ENCODE assay signal across 27 cellular contexts in the genomic region with DNA sequence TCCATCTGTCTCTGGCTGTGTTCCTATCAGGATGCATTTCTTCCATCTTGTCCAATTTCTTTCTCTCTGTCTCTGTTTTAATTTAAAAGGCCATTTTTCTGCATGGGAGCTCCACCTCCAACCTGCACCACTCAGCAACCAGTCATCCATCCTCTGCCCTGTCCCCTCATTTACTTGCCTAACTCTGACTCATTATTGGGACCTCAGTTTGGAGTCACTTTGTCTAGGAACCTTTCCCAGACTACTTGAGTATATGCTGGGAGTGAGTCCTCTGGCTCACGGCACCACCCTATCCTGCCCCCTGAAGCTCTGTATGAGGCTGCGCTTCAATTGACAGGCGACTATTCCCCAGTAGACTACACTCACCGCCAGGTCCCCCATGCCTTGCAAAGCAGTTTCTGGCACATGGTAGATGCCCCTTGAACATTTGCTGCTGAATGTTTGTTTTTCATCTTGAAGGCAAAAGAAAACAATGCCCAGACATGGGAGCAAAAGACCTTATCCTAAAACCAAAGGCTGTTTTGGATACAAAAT.
DNase-seq lines count a peak whose midpoint lies in the region; ATAC-seq and TF ChIP-seq lines count a peak whose summit lies in the region.
"Had no signal": no experiment of that assay in that cellular context is flagged by ENCODE, and none has a peak within 500 bp of the region (broad histone marks: within the 10 kb centered on the region; RNA-seq: fewer than 3 reads in every experiment).

No MANE protein-coding gene starts in this region.

- TF ChIP-seq CTCF in RWPE1 (conservative IDR thresholded peaks at IDR 0.05; ENCODE audit: low read depth) (no peak), fibroblast of mammary gland (conservative IDR thresholded peaks at IDR 0.05; ENCODE audit: control insufficient read depth, insufficient read depth, low read depth, low read length) (no peak), WERI-Rb-1 (IDR thresholded peaks at IDR 0.05; ENCODE audit: low read depth, low read length) (no peak)

- H3K27me3 ChIP-seq in WERI-Rb-1 (ENCODE audit: insufficient read depth, low read depth, severe bottlenecking) = no peaks in the 10 kb centered on the region
- H3K27me3 ChIP-seq: right atrium auricular region had no signal

- H3K4me3 ChIP-seq in fibroblast of mammary gland (ENCODE audit: control insufficient read depth, low read depth, low read length) (no peak overlapping the region), WERI-Rb-1 (ENCODE audit: low read depth, low read length) (no peak overlapping the region)
- H3K4me3 ChIP-seq: A549, HAP-1, right atrium auricular region, SK-N-MC had no signal

- H3K27ac ChIP-seq in RWPE1 (0 out of 2 replicates have a peak overlapping the region, but pooled peaks have one; percentile 2), WERI-Rb-1 (no peak overlapping the region)
- H3K27ac ChIP-seq: A549, parathyroid adenoma, right atrium auricular region, SK-N-MC had no signal

- H3K36me3 ChIP-seq in WERI-Rb-1 = no peaks in the 10 kb centered on the region
- H3K36me3 ChIP-seq: HAP-1, right atrium auricular region had no signal

- no peak for ATAC-seq in GM18873 (IDR thresholded peaks at IDR 0.05; ENCODE audit: low FRiP score, unreplicated experiment)
- ATAC-seq: A549; activated CD8-positive, alpha-beta T cell treated with anti-CD3 and anti-CD28 coated beads for 36 hours; HepG2; left colon; T-helper 17 cell had no signal

- POLR2A ChIA-PET in RWPE1 (lab: Yijun Ruan, JAX; ENCODE audit: low non-redundant PET) = no interaction called here

- no peaks in the 10 kb centered on the region for H3K9me3 ChIP-seq in WERI-Rb-1 (ENCODE audit: severe bottlenecking)
- H3K9me3 ChIP-seq: A549, HAP-1, right atrium auricular region had no signal

- DNase-seq in A172 (ENCODE audit: low spot score) (peak; percentile 53), ELR (ENCODE audit: low read depth) (peak; percentile 1), RWPE1 (ENCODE audit: low spot score) (no peak), fibroblast of mammary gland (ENCODE audit: low read depth) (peak; percentile 85), NCI-H526 treated with DMSO at 0.1 percent for 48 hours (lab: John Stamatoyannopoulos, UW) (no peak), WERI-Rb-1 (no peak)
- no peak for DNase-seq in activated CD8-positive, alpha-beta memory T cell treated with anti-CD3 and anti-CD28 coated beads for 24 hours
- DNase-seq: activated CD4-positive, alpha-beta T cell treated with anti-CD3 and anti-CD28 coated beads for 1 hour; activated CD8-positive, alpha-beta T cell treated with anti-CD3 and anti-CD28 coated beads for 36 hours; anterior cingulate cortex; cerebellar nuclear complex; GF-D8; head of caudate nucleus; left colon; NCI-H1092 treated with DMSO at 0.1 percent for 48 hours; NCI-H2029; NCI-H2227 treated with DMSO at 0.1 percent for 48 hours; NCI-H774; stimulated activated CD4-positive, alpha-beta T cell treated with anti-CD3 and anti-CD28 coated beads, Interleukin-4, amount 100 ng/mL, for 1 hour; T-helper 17 cell had no signal

- CTCF ChIA-PET in RWPE1 (lab: Yijun Ruan, JAX) = no interaction called here

Comparison
In these comparisons a context has a peak if more than half of its experiments do, and no peak if none do; other contexts are left out.
1. DNase-seq: peak in A172 (single experiment), ELR (single experiment) and fibroblast of mammary gland (single experiment); none in RWPE1 (single experiment), activated CD8-positive, alpha-beta memory T cell treated with anti-CD3 and anti-CD28 coated beads for 24 hours (single experiment), NCI-H526 treated with DMSO at 0.1 percent for 48 hours (single experiment) and WERI-Rb-1 (single experiment).